8 cellular contexts compared by ENCODE assay signal in the genomic region with DNA sequence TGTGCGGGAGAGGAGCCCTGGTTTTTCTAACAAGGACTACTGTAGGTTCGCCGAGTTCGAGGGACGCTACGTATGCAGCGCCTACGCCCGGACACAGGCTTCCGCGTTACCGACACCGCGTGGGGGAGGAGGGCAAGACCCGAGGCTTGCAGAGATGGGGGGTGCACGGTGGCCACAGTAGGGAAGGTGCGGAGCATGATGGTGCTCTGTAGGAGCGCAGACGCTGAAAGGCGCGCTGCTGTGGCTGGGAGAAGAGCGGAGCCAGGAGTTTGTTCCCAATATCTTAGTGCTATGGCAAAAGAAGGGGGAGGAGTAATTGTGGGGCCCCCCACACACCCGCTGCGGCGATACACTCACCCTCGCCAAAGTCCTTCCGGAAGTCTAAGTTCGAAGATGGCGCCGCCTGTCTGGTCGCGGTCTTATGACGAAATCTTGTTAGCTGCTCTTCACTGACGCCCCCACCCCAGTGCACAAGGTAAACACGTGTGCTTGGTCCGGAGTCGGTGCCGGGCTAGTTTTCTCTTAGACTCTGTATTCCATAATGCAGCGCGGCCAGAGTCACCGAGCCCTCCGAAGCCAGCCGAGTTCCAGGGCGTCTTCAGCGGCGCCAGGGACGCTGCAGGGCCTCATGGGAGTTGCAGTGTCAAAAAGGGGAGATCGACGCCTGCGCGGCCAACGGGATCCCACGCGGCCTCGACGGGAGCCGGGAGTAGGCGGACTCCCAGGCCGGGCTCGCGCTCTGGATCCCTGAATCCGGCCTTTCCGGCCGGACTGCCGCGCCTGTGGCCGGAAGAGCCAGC. TPM values are rescaled to one million over a fixed set of nuclear protein-coding genes. Genes with fewer than 3 reads are reported as not detected.
DNase-seq lines count a peak whose midpoint lies in the region; ATAC-seq and TF ChIP-seq lines count a peak whose summit lies in the region.

A gene with protein sequence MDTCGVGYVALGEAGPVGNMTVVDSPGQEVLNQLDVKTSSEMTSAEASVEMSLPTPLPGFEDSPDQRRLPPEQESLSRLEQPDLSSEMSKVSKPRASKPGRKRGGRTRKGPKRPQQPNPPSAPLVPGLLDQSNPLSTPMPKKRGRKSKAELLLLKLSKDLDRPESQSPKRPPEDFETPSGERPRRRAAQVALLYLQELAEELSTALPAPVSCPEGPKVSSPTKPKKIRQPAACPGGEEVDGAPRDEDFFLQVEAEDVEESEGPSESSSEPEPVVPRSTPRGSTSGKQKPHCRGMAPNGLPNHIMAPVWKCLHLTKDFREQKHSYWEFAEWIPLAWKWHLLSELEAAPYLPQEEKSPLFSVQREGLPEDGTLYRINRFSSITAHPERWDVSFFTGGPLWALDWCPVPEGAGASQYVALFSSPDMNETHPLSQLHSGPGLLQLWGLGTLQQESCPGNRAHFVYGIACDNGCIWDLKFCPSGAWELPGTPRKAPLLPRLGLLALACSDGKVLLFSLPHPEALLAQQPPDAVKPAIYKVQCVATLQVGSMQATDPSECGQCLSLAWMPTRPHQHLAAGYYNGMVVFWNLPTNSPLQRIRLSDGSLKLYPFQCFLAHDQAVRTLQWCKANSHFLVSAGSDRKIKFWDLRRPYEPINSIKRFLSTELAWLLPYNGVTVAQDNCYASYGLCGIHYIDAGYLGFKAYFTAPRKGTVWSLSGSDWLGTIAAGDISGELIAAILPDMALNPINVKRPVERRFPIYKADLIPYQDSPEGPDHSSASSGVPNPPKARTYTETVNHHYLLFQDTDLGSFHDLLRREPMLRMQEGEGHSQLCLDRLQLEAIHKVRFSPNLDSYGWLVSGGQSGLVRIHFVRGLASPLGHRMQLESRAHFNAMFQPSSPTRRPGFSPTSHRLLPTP (minus strand): TSS at position 383 of the 800 bp plus-strand sequence. CDS start 13,210 bp downstream, outside the sequence.

- H3K4me3 ChIP-seq in Jurkat, Clone E6-1 (ENCODE audit: low read length): peak within 1 kb of the TSS; percentile 99
- peak within 1 kb of the TSS; percentile 69 for H3K4me3 ChIP-seq in PC-9
- peak within 1 kb of the TSS; percentile 92 for H3K4me3 ChIP-seq in epithelial cell of proximal tubule (ENCODE audit: low read depth, low read length)
- H3K4me3 ChIP-seq in mucosa of rectum (ENCODE audit: low read length in 2 of 2): peak within 1 kb of the TSS; percentile 83 to 99

- peaks cover 8% of the 10 kb centered on the region for H4K20me1 ChIP-seq in PC-9 (ENCODE audit: insufficient read depth)

- POLR2A ChIA-PET in PC-9 (lab: Charles Lee; ENCODE audit: unreplicated experiment): interaction anchor here (0.5 to 0.6 kb wide), 2 partner anchors 13 to 144 kb away, joined by 3 read pairs; a partner anchor contains a TSS

- H3K4me1 ChIP-seq in PC-9 (replicated peaks; ENCODE audit: insufficient read depth) (peaks cover 31% of the 10 kb centered on the region), mucosa of rectum (ENCODE audit: control insufficient read depth in 2 of 2, insufficient read depth in 2 of 2, low read length in 2 of 2) (peaks cover 13 to 17% of the 10 kb centered on the region in 2 donors)

- peaks cover 37% of the 10 kb centered on the region for H3F3A ChIP-seq in PC-9 (ENCODE audit: insufficient read depth, low read depth)

- H3K27me3 ChIP-seq in PC-9 (ENCODE audit: insufficient read depth, low read depth) (no peaks in the 10 kb centered on the region), mucosa of rectum (ENCODE audit: control insufficient read depth in 2 of 2, insufficient read depth in 2 of 2, low read length in 2 of 2) (no peaks in the 10 kb centered on the region)

- no TSS peak for BruUV-seq in PC-9 (replicated peaks; lab: Mats Ljungman, UMichigan)

- peak; percentile 86 for ATAC-seq in GM21619 (IDR thresholded peaks at IDR 0.05; ENCODE audit: unreplicated experiment)

- no peaks in the 10 kb centered on the region for H3K36me3 ChIP-seq in PC-9 (ENCODE audit: low read depth)
- H3K36me3 ChIP-seq in mucosa of rectum (ENCODE audit: control insufficient read depth in 2 of 2, insufficient read depth in 2 of 2, low read length in 2 of 2): no peaks in the 10 kb centered on the region

- H3K27ac ChIP-seq in PC-9 (peak within 1 kb of the TSS; percentile 90), mucosa of rectum (ENCODE audit: low read depth in 2 of 2, low read length in 2 of 2) (peak within 1 kb of the TSS; percentile 91 to 97)

- H2AFZ ChIP-seq in PC-9: peak within 1 kb of the TSS; percentile 92

- H3K79me2 ChIP-seq in PC-9 (ENCODE audit: low read depth): peaks cover 64% of the 10 kb centered on the region

- H3K9me3 ChIP-seq in PC-9 (ENCODE audit: insufficient read depth, low read depth): no peaks in the 10 kb centered on the region
- H3K9me3 ChIP-seq in mucosa of rectum (ENCODE audit: control insufficient read depth in 2 of 2, low read length in 2 of 2): no peaks in the 10 kb centered on the region

- TF ChIP-seq CTCF in PC-9 (conservative IDR thresholded peaks at IDR 0.05) (no peak), epithelial cell of proximal tubule (conservative IDR thresholded peaks at IDR 0.05; ENCODE audit: low read depth, low read length) (no peak)

- peak within 1 kb of the TSS; percentile 84 to 95 for H3K9ac ChIP-seq in mucosa of rectum (ENCODE audit: low read depth in 1 of 2, low read length in 2 of 2)

- no peaks in the 10 kb centered on the region for H3K9me2 ChIP-seq in PC-9 (ENCODE audit: insufficient read depth)

- DNase-seq in DMS153 (lab: John Stamatoyannopoulos, UW) (peak; percentile 97), PC-9 (peak; percentile 91 to 95), epithelial cell of proximal tubule (ENCODE audit: low read depth) (peak; percentile 85)
- peak; percentile 94 for DNase-seq in Jurkat, Clone E6-1 (ENCODE audit: low read depth, low spot score)
- peak; percentile 89 for DNase-seq in activated T-cell treated with anti-CD3 and anti-CD28 coated beads, Interleukin-2, amount 50 U/mL, for 1 hour
- peak; percentile 94 for DNase-seq in stimulated activated CD8-positive, alpha-beta memory T cell treated with anti-CD3 and anti-CD28 coated beads, Interleukin-4, amount 100 ng/mL, for 48 hours

- intact Hi-C loops in PC-9 (cut with micrococcal nuclease; ENCODE audit: unreplicated experiment): loop anchor here (1.0 to 2.0 kb wide), 2 partner anchors 14 to 34 kb away; a partner anchor contains a TSS

- H3K4me2 ChIP-seq in PC-9: peak within 1 kb of the TSS; percentile 99

- CTCF ChIA-PET in PC-9 (lab: Charles Lee): interaction anchor here (0.6 to 1.2 kb wide), 2 partner anchors 13 to 110 kb away, joined by 5 to 10 read pairs; no protein-coding TSS in a partner anchor

RNA-seq across cellular contexts. Expression of the gene that starts here (rescaled TPM):
- polyA plus RNA-seq in Jurkat, Clone E6-1 (2012; ENCODE audit: insufficient read depth, insufficient read length): 63.6 TPM
- 57.5 and 69.8 TPM in 2 replicates for total RNA-seq in PC-9 (2021)
- total RNA-seq in epithelial cell of proximal tubule: 37.4 and 61.7 TPM in 2 replicates

Comparison
In these comparisons a context has a peak if more than half of its experiments do, and no peak if none do; other contexts are left out.
1. Peak in every context shown above with its lines: DNase-seq, ATAC-seq, H3K4me3 ChIP-seq and H3K27ac ChIP-seq.